In the genomic region with DNA sequence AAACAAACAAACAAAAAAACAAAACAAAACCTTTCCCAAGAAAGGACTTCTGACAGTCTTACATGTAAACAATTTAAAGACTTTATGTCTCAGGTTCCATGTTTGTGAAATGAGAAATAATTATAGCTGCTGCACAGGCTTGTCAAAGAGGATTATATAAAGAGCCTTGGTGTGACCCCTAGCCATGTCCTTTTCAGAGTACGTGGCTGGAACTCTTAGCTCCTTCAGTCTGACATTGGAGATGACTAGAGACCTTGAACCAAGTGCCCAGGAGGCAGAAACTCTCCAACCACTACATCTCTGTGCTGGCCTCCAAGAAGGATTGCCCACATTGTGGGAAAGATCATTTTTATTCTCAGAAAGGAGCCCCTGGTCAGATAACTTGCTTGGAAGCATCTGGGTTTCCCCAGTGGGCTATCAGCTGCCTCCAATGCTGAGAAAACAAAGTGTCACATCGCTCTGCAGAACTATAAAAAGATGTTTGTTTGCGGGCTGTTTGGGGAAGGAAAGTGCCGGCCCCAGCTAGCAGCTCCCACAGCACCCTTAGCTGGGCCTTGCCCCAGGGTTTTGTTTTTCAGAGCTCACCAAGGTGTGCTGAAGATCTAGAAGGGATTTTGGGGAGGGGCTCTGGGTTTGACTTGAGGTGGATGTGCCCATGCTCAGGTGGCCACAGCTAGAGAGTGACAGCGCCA, we compare ENCODE assay signal across 7 cellular contexts. TPM values are rescaled to one million over a fixed set of nuclear protein-coding genes. Genes with fewer than 3 reads are reported as not detected.
A peak's percentile ranks its signal among the peaks of the same experiment; 100 is the strongest.
DNase-seq lines count a peak whose midpoint lies in the region; ATAC-seq and TF ChIP-seq lines count a peak whose summit lies in the region.
"Not testable (repeated sequence)": the region's sequence is repeated elsewhere in the genome, so short reads cannot be mapped to it uniquely, and the experiment has no call there.

No MANE protein-coding gene starts in this region.

- H3K4me3 ChIP-seq in dorsolateral prefrontal cortex, right atrium auricular region: not testable (repeated sequence)

- not testable (repeated sequence) for H3K27me3 ChIP-seq in dorsolateral prefrontal cortex, right atrium auricular region

- not testable (repeated sequence) for H3K36me3 ChIP-seq in right atrium auricular region

- intact Hi-C loops in dorsolateral prefrontal cortex (cut with DNase I) = not testable (repeated sequence)

- H3K4me1 Mint-ChIP-seq in activated T-helper 17 cell treated with anti-CD3 and anti-CD28 coated beads, Interleukin-2, amount 50 U/mL, for 72 hours; stimulated activated memory B cell treated with anti-CD40 and anti-IgM and Interleukin-4, amounts not matched to agents 10 μg/mL and 1 μg/mL and 100 μg/mL, for 72 hours: not testable (repeated sequence)

- ATAC-seq in GM18511 (IDR thresholded peaks at IDR 0.05; ENCODE audit: unreplicated experiment) (peak; percentile 67), HG02885 (IDR thresholded peaks at IDR 0.05; ENCODE audit: poor library complexity, unreplicated experiment) (peak; percentile 67), SK-N-SH treated with all-trans-retinoic acid at 6 μM for 48 hours (peak; percentile 44)
- peak; percentile 53 for ATAC-seq in activated T-helper 17 cell treated with anti-CD3 and anti-CD28 coated beads, Interleukin-2, amount 50 U/mL, for 72 hours (replicated peaks)
- ATAC-seq in stimulated activated memory B cell treated with anti-CD40 and anti-IgM and Interleukin-4, amounts not matched to agents 10 μg/mL and 1 μg/mL and 100 μg/mL, for 72 hours = peak; percentile 79

- H3K9me3 ChIP-seq in right atrium auricular region = not testable (repeated sequence)

- H3K27ac ChIP-seq in dorsolateral prefrontal cortex (peak overlapping the region in 54 of 59 donors; percentile 5 to 100 (median 95)), right atrium auricular region (peak overlapping the region; percentile 51 to 53)

- not testable (repeated sequence) for H3K27me3 Mint-ChIP-seq in activated T-helper 17 cell treated with anti-CD3 and anti-CD28 coated beads, Interleukin-2, amount 50 U/mL, for 72 hours; stimulated activated memory B cell treated with anti-CD40 and anti-IgM and Interleukin-4, amounts not matched to agents 10 μg/mL and 1 μg/mL and 100 μg/mL, for 72 hours

- H3K4me3 Mint-ChIP-seq in activated T-helper 17 cell treated with anti-CD3 and anti-CD28 coated beads, Interleukin-2, amount 50 U/mL, for 72 hours; stimulated activated memory B cell treated with anti-CD40 and anti-IgM and Interleukin-4, amounts not matched to agents 10 μg/mL and 1 μg/mL and 100 μg/mL, for 72 hours: not testable (repeated sequence)

- TF ChIP-seq CTCF in dorsolateral prefrontal cortex (IDR thresholded peaks at IDR 0.05 in 54 of 56, conservative IDR thresholded peaks at IDR 0.05 in 2 of 56; ENCODE audit: low read depth in 1 of 56, partially characterized antibody in 56 of 56); right atrium auricular region (IDR thresholded peaks at IDR 0.05): not testable (repeated sequence)

- H3K4me1 ChIP-seq in right atrium auricular region = not testable (repeated sequence)

- H3K36me3 Mint-ChIP-seq in activated T-helper 17 cell treated with anti-CD3 and anti-CD28 coated beads, Interleukin-2, amount 50 U/mL, for 72 hours (ENCODE audit: low read depth) = not testable (repeated sequence)
- peaks cover 13% of the 10 kb centered on the region for H3K36me3 Mint-ChIP-seq in stimulated activated memory B cell treated with anti-CD40 and anti-IgM and Interleukin-4, amounts not matched to agents 10 μg/mL and 1 μg/mL and 100 μg/mL, for 72 hours

- H3K9me3 Mint-ChIP-seq in activated T-helper 17 cell treated with anti-CD3 and anti-CD28 coated beads, Interleukin-2, amount 50 U/mL, for 72 hours; stimulated activated memory B cell treated with anti-CD40 and anti-IgM and Interleukin-4, amounts not matched to agents 10 μg/mL and 1 μg/mL and 100 μg/mL, for 72 hours: not testable (repeated sequence)

- DNase-seq in dorsolateral prefrontal cortex = peak in 1 of 10 donors; percentile 20
- DNase-seq in right atrium auricular region (ENCODE audit: low spot score) = not testable (repeated sequence)

- not testable (repeated sequence) for H3K27ac Mint-ChIP-seq in activated T-helper 17 cell treated with anti-CD3 and anti-CD28 coated beads, Interleukin-2, amount 50 U/mL, for 72 hours; stimulated activated memory B cell treated with anti-CD40 and anti-IgM and Interleukin-4, amounts not matched to agents 10 μg/mL and 1 μg/mL and 100 μg/mL, for 72 hours

RNA-seq across cellular contexts. Expression of gene KCTD7, which starts 43.9 kb away (rescaled TPM):
- 10 to 100 TPM; 14.7 to 15.5 TPM for total RNA-seq in activated T-helper 17 cell treated with anti-CD3 and anti-CD28 coated beads, Interleukin-2, amount 50 U/mL, for 72 hours
- total RNA-seq in dorsolateral prefrontal cortex (10 to 100 TPM; 24.3 to 52.8 (median 34.0) TPM), right atrium auricular region (1 to 10 TPM; 8.6 to 10.0 TPM)
